18 cellular contexts compared by ENCODE assay signal in the genomic region with DNA sequence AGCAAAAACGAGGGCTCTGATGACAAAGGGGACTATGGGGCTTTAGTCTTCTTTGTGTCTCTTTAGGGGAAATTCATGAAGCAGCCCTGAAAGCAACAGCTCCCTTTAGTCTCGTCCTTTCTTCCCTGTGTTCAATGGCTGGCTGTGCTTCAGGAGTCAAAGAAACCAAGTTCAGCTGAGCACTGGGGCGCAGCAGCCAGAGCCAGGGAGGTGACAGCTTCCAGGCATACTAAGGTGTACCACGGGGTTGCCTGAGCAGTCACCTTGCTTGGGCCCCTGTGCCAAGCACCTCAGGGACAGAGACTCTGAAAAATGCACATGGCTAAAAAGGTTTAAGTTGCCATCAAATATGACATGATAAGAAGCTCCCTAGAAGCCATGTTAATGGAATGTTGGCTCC. TPM values are rescaled to one million over a fixed set of nuclear protein-coding genes. Genes with fewer than 3 reads are reported as not detected.
A peak's percentile ranks its signal among the peaks of the same experiment; 100 is the strongest.
DNase-seq lines count a peak whose midpoint lies in the region; ATAC-seq and TF ChIP-seq lines count a peak whose summit lies in the region.
"Had no signal": no experiment of that assay in that cellular context is flagged by ENCODE, and none has a peak within 500 bp of the region (broad histone marks: within the 10 kb centered on the region; RNA-seq: fewer than 3 reads in every experiment).

No MANE protein-coding gene starts in this region.

- H3K9me3 Mint-ChIP-seq in activated naive CD8-positive, alpha-beta T cell treated with anti-CD3 and anti-CD28 coated beads for 36 hours, result no peaks in the 10 kb centered on the region
- no peaks in the 10 kb centered on the region for H3K9me3 Mint-ChIP-seq in mesothelial cell of epicardium

- no TSS peak for BruUV-seq in A673 (replicated peaks; lab: Mats Ljungman, UMichigan)

- no peaks in the 10 kb centered on the region for H3K27me3 Mint-ChIP-seq in activated naive CD8-positive, alpha-beta T cell treated with anti-CD3 and anti-CD28 coated beads for 36 hours
- H3K27me3 Mint-ChIP-seq in mesothelial cell of epicardium (ENCODE audit: low read depth), result no peaks in the 10 kb centered on the region

- no peak for ATAC-seq in GM18511 (IDR thresholded peaks at IDR 0.05; ENCODE audit: unreplicated experiment)
- ATAC-seq: HCT116 had no signal

- DNase-seq in A673 (ENCODE audit: low spot score) (no peak), mesothelial cell of epicardium (ENCODE audit: low spot score in 2 of 2, unreplicated experiment in 2 of 2) (no peak), GM13977 (ENCODE audit: low spot score) (no peak)
- no peak for DNase-seq in activated naive CD8-positive, alpha-beta T cell treated with anti-CD3 and anti-CD28 coated beads for 36 hours
- DNase-seq in NK-92 treated with Interleukin-12 subunit alpha and Interleukin-12 subunit beta, amount 100 ng/mL, for 24 hours (lab: John Stamatoyannopoulos, UW), result no peak
- DNase-seq: activated CD4-positive, alpha-beta T cell treated with anti-CD3 and anti-CD28 coated beads for 4 hours; cortex of kidney; glutamatergic neuron; islet precursor cell; NCI-H146; NCI-H226; sigmoid colon; stimulated activated CD4-positive, alpha-beta T cell treated with anti-CD3 and anti-CD28 coated beads, Interleukin-2, amount 100 ng/mL, for 24 hours; T1000 had no signal

- intact Hi-C loops in A673 (cut with micrococcal nuclease; ENCODE audit: unreplicated experiment), result no loop called here

- POLR2A ChIA-PET in A673 (lab: Charles Lee; ENCODE audit: low non-redundant PET), result no interaction called here

- in situ Hi-C loops in GM13977 (cut with MboI; ENCODE audit: low pct_unique_long_range_greater_than_20kb, low sequenced_read_pairs, unreplicated experiment), result no loop called here

- H4K20me1 ChIP-seq in BLaER1, result no peaks in the 10 kb centered on the region

- CTCF ChIA-PET in A673 (lab: Charles Lee), result interaction anchor here (1.7 kb wide), 1 partner anchor 68 kb away, joined by 3 read pairs; no protein-coding TSS in a partner anchor

- TF ChIP-seq CTCF in A673 (conservative IDR thresholded peaks at IDR 0.05; ENCODE audit: low read depth, low read length) (no peak), mesothelial cell of epicardium (IDR thresholded peaks at IDR 0.05; ENCODE audit: unreplicated experiment) (no peak), GM13977 (IDR thresholded peaks at IDR 0.05; ENCODE audit: extremely low read depth, insufficient read depth, missing control alignments) (no peak)

- H3K27ac ChIP-seq in A673 (ENCODE audit: low read depth, low read length, poor library complexity, severe bottlenecking) (peak overlapping the region; percentile 8), BLaER1 (peak overlapping the region; percentile 55; the same call in 1 of the 2 replicates)
- H3K27ac ChIP-seq: sigmoid colon, thoracic aorta had no signal

- peak overlapping the region; percentile 80 for H3K4me2 ChIP-seq in BLaER1

- peaks cover 11% of the 10 kb centered on the region for H3K36me3 Mint-ChIP-seq in activated naive CD8-positive, alpha-beta T cell treated with anti-CD3 and anti-CD28 coated beads for 36 hours
- H3K36me3 Mint-ChIP-seq in mesothelial cell of epicardium, result peaks cover 7% of the 10 kb centered on the region

- H3K4me3 ChIP-seq in A673 (ENCODE audit: low read depth, low read length, poor library complexity, severe bottlenecking) (no peak overlapping the region), BLaER1 (no peak overlapping the region)
- H3K4me3 ChIP-seq: sigmoid colon, thoracic aorta had no signal

- peak overlapping the region; percentile 97 for H3K27ac Mint-ChIP-seq in activated naive CD8-positive, alpha-beta T cell treated with anti-CD3 and anti-CD28 coated beads for 36 hours
- peak overlapping the region; percentile 82 for H3K27ac Mint-ChIP-seq in mesothelial cell of epicardium

- H3K4me1 ChIP-seq in A673 (ENCODE audit: insufficient read depth, low read length, poor library complexity, severe bottlenecking), result peaks cover 40% of the 10 kb centered on the region
- H3K4me1 ChIP-seq in BLaER1, result peaks cover 82% of the 10 kb centered on the region

- H3K4me1 Mint-ChIP-seq in activated naive CD8-positive, alpha-beta T cell treated with anti-CD3 and anti-CD28 coated beads for 36 hours, result peaks cover 93% of the 10 kb centered on the region
- peaks cover 35% of the 10 kb centered on the region for H3K4me1 Mint-ChIP-seq in mesothelial cell of epicardium

- 0 out of 2 replicates have a peak overlapping the region, but pooled peaks have one; percentile 23 for H3K9ac ChIP-seq in BLaER1

- H3K36me3 ChIP-seq in A673 (ENCODE audit: insufficient read depth, low read length, poor library complexity, severe bottlenecking), result no peaks in the 10 kb centered on the region
- no peaks in the 10 kb centered on the region for H3K36me3 ChIP-seq in BLaER1

- no peaks in the 10 kb centered on the region for H3K27me3 ChIP-seq in A673 (replicated peaks; ENCODE audit: insufficient read depth, low read depth, low read length, poor library complexity)
- no peaks in the 10 kb centered on the region for H3K27me3 ChIP-seq in BLaER1
- H3K27me3 ChIP-seq: sigmoid colon had no signal

- H3K9me3 ChIP-seq in A673 (ENCODE audit: low read depth, low read length, poor library complexity, severe bottlenecking) (no peaks in the 10 kb centered on the region), BLaER1 (no peaks in the 10 kb centered on the region)
- H3K9me3 ChIP-seq: sigmoid colon, thoracic aorta had no signal

- no peak overlapping the region for H3K4me3 Mint-ChIP-seq in activated naive CD8-positive, alpha-beta T cell treated with anti-CD3 and anti-CD28 coated beads for 36 hours
- no peak overlapping the region for H3K4me3 Mint-ChIP-seq in mesothelial cell of epicardium

RNA-seq across cellular contexts. Expression of gene SREBF1, which starts 14.8 kb away (rescaled TPM):
- total RNA-seq in A673 (2021), result 240 and 328 TPM in 2 replicates
- total RNA-seq in activated naive CD8-positive, alpha-beta T cell treated with anti-CD3 and anti-CD28 coated beads for 36 hours, result 100 to 1,000 TPM; 123 to 131 TPM
- 179 to 187 TPM (median 181 TPM) in 3 replicates for total RNA-seq in mesothelial cell of epicardium
